In genomic region chrX:6291444-6291843, GRCh38 we compare ENCODE assay signal across 28 cellular contexts.
"Had no signal": no experiment of that assay in that cellular context is flagged by ENCODE, and none has a peak within 500 bp of the region (broad histone marks: within the 10 kb centered on the region; RNA-seq: fewer than 3 reads in every experiment).

No MANE protein-coding gene starts in this region.

- H3K9me3 ChIP-seq: heart left ventricle had no signal

- DNase-seq: activated B cell treated with CpG ODN at 0.5 μM for 24 hours; activated CD4-positive, alpha-beta T cell treated with anti-CD3 and anti-CD28 coated beads for 48 hours; activated CD4-positive, alpha-beta T cell treated with anti-CD3 and anti-CD28 coated beads, Interleukin-2, amount 50 U/mL, for 1 hour; activated CD4-positive, alpha-beta T cell treated with anti-CD3 and anti-CD28 coated beads, Interleukin-2, amount 50 U/mL, for 48 hours; activated CD8-positive, alpha-beta memory T cell treated with anti-CD3 and anti-CD28 coated beads for 24 hours; activated CD8-positive, alpha-beta T cell treated with anti-CD3 and anti-CD28 coated beads for 36 hours; activated effector memory CD4-positive, alpha-beta T cell treated with Interleukin-2 at 50 U/mL for 16 hours; activated gamma-delta T cell treated with Interleukin-2 at 50 U/mL for 16 hours; activated naive CD4-positive, alpha-beta T cell treated with anti-CD3 and anti-CD28 coated beads, Interleukin-2, amount 50 U/mL, for 16 hours; activated naive CD4-positive, alpha-beta T cell treated with Interleukin-2 at 50 U/mL for 16 hours; activated T-cell treated with anti-CD3 and anti-CD28 coated beads, Interleukin-2, amount 50 U/mL, for 4 hours; amniotic stem cell; anterior cingulate cortex; brain microvascular endothelial cell; effector memory CD8-positive, alpha-beta T cell; foreskin fibroblast; gastrocnemius medialis; glutamatergic neuron; heart left ventricle; T-helper 1 cell; T-helper 17 cell; T1000; WERI-Rb-1 had no signal

- H3K36me3 ChIP-seq: brain microvascular endothelial cell, gastrocnemius medialis, heart left ventricle, WERI-Rb-1 had no signal

- ATAC-seq: activated CD4-positive, CD25-positive, alpha-beta regulatory T cell treated with anti-CD3 and anti-CD28 coated beads, Interleukin-2, amount 50 U/mL, for 24 hours; activated CD8-positive, alpha-beta T cell treated with anti-CD3 and anti-CD28 coated beads for 36 hours; activated T-cell treated with anti-CD3 and anti-CD28 coated beads, Interleukin-2, amount 50 U/mL, for 4 hours; activated T-helper 17 cell treated with anti-CD3 and anti-CD28 coated beads, Interleukin-2, amount 50 U/mL, for 72 hours; effector memory CD8-positive, alpha-beta T cell; gastrocnemius medialis; heart left ventricle; T-helper 17 cell had no signal

- H3K27me3 ChIP-seq: brain microvascular endothelial cell, gastrocnemius medialis, heart left ventricle had no signal

- FAIRE-seq: bronchial epithelial cell, endothelial cell of umbilical vein had no signal

- H3K27ac ChIP-seq: brain microvascular endothelial cell, epithelial cell of prostate, gastrocnemius medialis, heart left ventricle, WERI-Rb-1 had no signal

- H3K4me1 ChIP-seq: gastrocnemius medialis, heart left ventricle had no signal

- H3K4me3 ChIP-seq: gastrocnemius medialis, heart left ventricle had no signal
